Comparison of ENCODE assay signal across 9 cellular contexts in the genomic region with DNA sequence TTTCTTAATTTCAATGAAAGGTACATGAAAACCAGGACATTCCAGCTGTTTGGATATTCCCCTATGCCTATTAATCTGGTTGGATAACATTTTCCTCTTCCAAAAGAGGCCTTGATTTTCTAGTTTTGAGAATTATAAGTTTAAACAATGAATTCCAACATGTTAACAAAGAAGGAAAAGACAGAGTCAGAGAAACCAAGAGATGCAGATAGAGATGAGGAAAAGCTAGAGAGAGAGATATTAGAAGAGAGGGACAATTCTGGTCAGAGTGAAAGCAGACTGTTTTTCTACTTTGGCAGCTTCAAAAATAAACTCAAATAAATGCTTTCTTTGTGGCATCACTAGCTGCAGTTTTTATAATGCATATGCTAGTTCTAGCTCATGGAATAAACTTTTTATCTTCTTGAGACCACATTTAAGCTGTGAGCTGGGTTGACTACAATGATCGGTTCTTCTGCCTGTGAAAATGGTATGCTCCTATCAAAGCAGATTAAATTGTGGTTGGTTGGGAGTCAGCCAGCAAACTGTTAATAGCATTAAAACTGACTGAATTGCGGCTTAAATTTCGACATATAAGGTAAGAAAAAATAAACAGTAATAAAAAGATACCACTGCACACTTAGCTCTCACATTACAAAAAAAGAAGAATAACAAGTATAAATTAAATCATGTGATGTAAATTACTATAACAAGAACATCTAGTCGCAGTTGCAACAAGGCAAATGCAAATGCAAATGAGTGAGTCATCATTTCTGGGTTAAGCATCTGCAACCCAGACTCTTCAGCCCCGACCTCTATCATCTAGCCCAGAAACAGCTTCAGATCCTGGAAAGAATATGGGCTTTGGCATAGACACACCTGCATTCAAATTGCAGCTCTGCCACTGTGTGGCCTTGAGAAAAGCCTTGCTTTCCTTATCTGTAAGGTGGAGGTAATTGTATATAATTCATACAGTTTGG. TPM values are rescaled to one million over a fixed set of nuclear protein-coding genes. Genes with fewer than 3 reads are reported as not detected.
DNase-seq lines count a peak whose midpoint lies in the region; ATAC-seq and TF ChIP-seq lines count a peak whose summit lies in the region.
"Had no signal": no experiment of that assay in that cellular context is flagged by ENCODE, and none has a peak within 500 bp of the region (broad histone marks: within the 10 kb centered on the region; RNA-seq: fewer than 3 reads in every experiment).

No MANE protein-coding gene starts in this region.

- peak in 14 of 56 donors; percentile 1 to 40 (median 16) for TF ChIP-seq CTCF in dorsolateral prefrontal cortex (IDR thresholded peaks at IDR 0.05 in 54 of 56, conservative IDR thresholded peaks at IDR 0.05 in 2 of 56; ENCODE audit: low read depth in 1 of 56, partially characterized antibody in 56 of 56)

- peaks cover 28% of the 10 kb centered on the region for H3K4me1 Mint-ChIP-seq in activated T-cell treated with anti-CD3 and anti-CD28 coated beads, Interleukin-2, amount 50 U/mL, for 24 hours (ENCODE audit: low read depth)
- peaks cover 10 to 20% of the 10 kb centered on the region in 2 donors for H3K4me1 Mint-ChIP-seq in stimulated activated naive B cell treated with anti-CD40 and anti-IgM and Interleukin-4, amounts not matched to agents 10 μg/mL and 1 μg/mL and 100 μg/mL, for 72 hours
- H3K4me1 Mint-ChIP-seq in activated T-helper 1 cell treated with anti-CD3 and anti-CD28 coated beads, Interleukin-12 subunit alpha, Interleukin-12 subunit beta, Interleukin-2, Interleukin-4 antibody, amounts not matched to agents 30 ng/mL and 10 ng/mL and 1 ng/mL, durations not matched to agents 14 hours and 24 hours and 36 hours (ENCODE audit: low read depth), result peaks cover 13% of the 10 kb centered on the region

- H3K4me3 Mint-ChIP-seq in activated T-cell treated with anti-CD3 and anti-CD28 coated beads, Interleukin-2, amount 50 U/mL, for 24 hours, result peak overlapping the region; percentile 76
- H3K4me3 Mint-ChIP-seq in stimulated activated naive B cell treated with anti-CD40 and anti-IgM and Interleukin-4, amounts not matched to agents 10 μg/mL and 1 μg/mL and 100 μg/mL, for 72 hours, result peak overlapping the region; percentile 74 to 78
- H3K4me3 Mint-ChIP-seq in activated T-helper 1 cell treated with anti-CD3 and anti-CD28 coated beads, Interleukin-12 subunit alpha, Interleukin-12 subunit beta, Interleukin-2, Interleukin-4 antibody, amounts not matched to agents 30 ng/mL and 10 ng/mL and 1 ng/mL, durations not matched to agents 14 hours and 24 hours and 36 hours, result no peak overlapping the region

- no peak for DNase-seq in activated T-cell treated with anti-CD3 and anti-CD28 coated beads, Interleukin-2, amount 50 U/mL, for 24 hours
- DNase-seq in activated T-cell treated with anti-CD3 and anti-CD28 coated beads, Interleukin-2, amount 50 U/mL, for 1 hour, result no peak
- DNase-seq in NCI-H82 (lab: John Stamatoyannopoulos, UW), result peak; percentile 78
- DNase-seq in dorsolateral prefrontal cortex, result no peak
- no peak for DNase-seq in stimulated activated naive B cell treated with anti-CD40 and anti-IgM and Interleukin-4, amounts not matched to agents 10 μg/mL and 1 μg/mL and 100 μg/mL, for 72 hours
- DNase-seq in G401 (ENCODE audit: low spot score), result no peak
- DNase-seq in activated T-helper 1 cell treated with anti-CD3 and anti-CD28 coated beads, Interleukin-12 subunit alpha, Interleukin-12 subunit beta, Interleukin-2, Interleukin-4 antibody, amounts not matched to agents 30 ng/mL and 10 ng/mL and 1 ng/mL, durations not matched to agents 14 hours and 24 hours and 36 hours (ENCODE audit: low spot score), result no peak
- DNase-seq: left ventricle myocardium superior had no signal

- H3K9me3 Mint-ChIP-seq in activated T-cell treated with anti-CD3 and anti-CD28 coated beads, Interleukin-2, amount 50 U/mL, for 24 hours, result no peaks in the 10 kb centered on the region
- peaks cover 0 to 6% of the 10 kb centered on the region in 2 donors for H3K9me3 Mint-ChIP-seq in stimulated activated naive B cell treated with anti-CD40 and anti-IgM and Interleukin-4, amounts not matched to agents 10 μg/mL and 1 μg/mL and 100 μg/mL, for 72 hours
- no peaks in the 10 kb centered on the region for H3K9me3 Mint-ChIP-seq in activated T-helper 1 cell treated with anti-CD3 and anti-CD28 coated beads, Interleukin-12 subunit alpha, Interleukin-12 subunit beta, Interleukin-2, Interleukin-4 antibody, amounts not matched to agents 30 ng/mL and 10 ng/mL and 1 ng/mL, durations not matched to agents 14 hours and 24 hours and 36 hours

- intact Hi-C loops in dorsolateral prefrontal cortex (cut with DNase I), result loop anchor here in 1 of 2 donors (2.0 to 5.0 kb wide), 3 partner anchors 62 to 220 kb away; a partner anchor contains a TSS
- intact Hi-C loops in activated T-helper 1 cell treated with anti-CD3 and anti-CD28 coated beads, Interleukin-12 subunit alpha, Interleukin-12 subunit beta, Interleukin-2, Interleukin-4 antibody, amounts not matched to agents 30 ng/mL and 10 ng/mL and 1 ng/mL, durations not matched to agents 14 hours and 24 hours and 36 hours (cut with micrococcal nuclease), result loop anchor here (1.0 to 10.0 kb wide), 11 partner anchors 21 to 1058 kb away; no protein-coding TSS in a partner anchor

- no peaks in the 10 kb centered on the region for H3K36me3 Mint-ChIP-seq in activated T-cell treated with anti-CD3 and anti-CD28 coated beads, Interleukin-2, amount 50 U/mL, for 24 hours (ENCODE audit: low read depth)
- H3K36me3 Mint-ChIP-seq in stimulated activated naive B cell treated with anti-CD40 and anti-IgM and Interleukin-4, amounts not matched to agents 10 μg/mL and 1 μg/mL and 100 μg/mL, for 72 hours, result no peaks in the 10 kb centered on the region
- H3K36me3 Mint-ChIP-seq in activated T-helper 1 cell treated with anti-CD3 and anti-CD28 coated beads, Interleukin-12 subunit alpha, Interleukin-12 subunit beta, Interleukin-2, Interleukin-4 antibody, amounts not matched to agents 30 ng/mL and 10 ng/mL and 1 ng/mL, durations not matched to agents 14 hours and 24 hours and 36 hours (ENCODE audit: low read depth), result no peaks in the 10 kb centered on the region

- H3K27me3 Mint-ChIP-seq in activated T-cell treated with anti-CD3 and anti-CD28 coated beads, Interleukin-2, amount 50 U/mL, for 24 hours, result no peaks in the 10 kb centered on the region
- no peaks in the 10 kb centered on the region for H3K27me3 Mint-ChIP-seq in stimulated activated naive B cell treated with anti-CD40 and anti-IgM and Interleukin-4, amounts not matched to agents 10 μg/mL and 1 μg/mL and 100 μg/mL, for 72 hours
- H3K27me3 Mint-ChIP-seq in activated T-helper 1 cell treated with anti-CD3 and anti-CD28 coated beads, Interleukin-12 subunit alpha, Interleukin-12 subunit beta, Interleukin-2, Interleukin-4 antibody, amounts not matched to agents 30 ng/mL and 10 ng/mL and 1 ng/mL, durations not matched to agents 14 hours and 24 hours and 36 hours (ENCODE audit: insufficient read depth), result peaks cover 2% of the 10 kb centered on the region

- no peaks in the 10 kb centered on the region for H3K27me3 ChIP-seq in dorsolateral prefrontal cortex

- peak overlapping the region in 45 of 59 donors; percentile 29 to 71 (median 57) for H3K4me3 ChIP-seq in dorsolateral prefrontal cortex

- ATAC-seq in stimulated activated naive B cell treated with anti-CD40 and anti-IgM and Interleukin-4, amounts not matched to agents 10 μg/mL and 1 μg/mL and 100 μg/mL, for 72 hours (replicated peaks), result no peak
- ATAC-seq in HG03521 (IDR thresholded peaks at IDR 0.05; ENCODE audit: unreplicated experiment), result no peak

- peak overlapping the region; percentile 91 for H3K27ac Mint-ChIP-seq in activated T-cell treated with anti-CD3 and anti-CD28 coated beads, Interleukin-2, amount 50 U/mL, for 24 hours
- H3K27ac Mint-ChIP-seq in stimulated activated naive B cell treated with anti-CD40 and anti-IgM and Interleukin-4, amounts not matched to agents 10 μg/mL and 1 μg/mL and 100 μg/mL, for 72 hours, result peak overlapping the region; percentile 67
- no peak overlapping the region for H3K27ac Mint-ChIP-seq in activated T-helper 1 cell treated with anti-CD3 and anti-CD28 coated beads, Interleukin-12 subunit alpha, Interleukin-12 subunit beta, Interleukin-2, Interleukin-4 antibody, amounts not matched to agents 30 ng/mL and 10 ng/mL and 1 ng/mL, durations not matched to agents 14 hours and 24 hours and 36 hours

- in situ Hi-C loops in G401 (cut with HindIII; ENCODE audit: low sequenced_read_pairs), result no loop called here

- H3K27ac ChIP-seq in dorsolateral prefrontal cortex, result peak overlapping the region in 6 of 59 donors; percentile 3 to 77 (median 37)

RNA-seq across cellular contexts. Expression of a gene that starts 19.7 kb away (rescaled TPM):
- 10 to 100 TPM; 37.5 to 72.7 (median 57.7) TPM for total RNA-seq in dorsolateral prefrontal cortex
- 39.7 and 59.3 TPM in 2 replicates for total RNA-seq in G401 (2014; rRNA removed; shearing (Covaris generic))
- total RNA-seq in activated T-helper 1 cell treated with anti-CD3 and anti-CD28 coated beads, Interleukin-12 subunit alpha, Interleukin-12 subunit beta, Interleukin-2, Interleukin-4 antibody, amounts not matched to agents 30 ng/mL and 10 ng/mL and 1 ng/mL, durations not matched to agents 14 hours and 24 hours and 36 hours, result 43.6 and 47.2 TPM in 2 replicates
